Comparison of ENCODE assay signal across 24 cellular contexts in the genomic region with DNA sequence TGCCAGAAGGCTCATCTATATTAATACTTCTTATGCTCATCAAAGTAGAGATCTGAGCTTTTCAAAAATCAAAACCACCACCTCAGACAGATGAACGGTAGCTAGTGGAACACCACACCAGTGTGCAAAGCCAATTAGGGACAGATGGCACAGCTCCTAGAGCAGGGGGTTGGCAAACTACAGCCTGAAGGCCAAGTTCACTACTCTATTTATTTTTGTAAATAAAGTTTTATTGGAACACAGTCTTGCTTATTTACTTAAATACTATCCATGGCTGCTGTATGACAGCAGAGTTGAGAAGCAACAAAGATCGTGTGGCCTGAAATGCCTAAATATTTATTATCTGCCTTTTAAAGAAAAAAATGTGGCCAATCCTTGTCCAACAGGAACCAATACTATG. TPM values are rescaled to one million over a fixed set of nuclear protein-coding genes. Genes with fewer than 3 reads are reported as not detected.
DNase-seq lines count a peak whose midpoint lies in the region; ATAC-seq, FAIRE-seq and TF ChIP-seq lines count a peak whose summit lies in the region.
"Had no signal": no experiment of that assay in that cellular context is flagged by ENCODE, and none has a peak within 500 bp of the region (broad histone marks: within the 10 kb centered on the region; RNA-seq: fewer than 3 reads in every experiment).

No MANE protein-coding gene starts in this region.

- H3K36me3 ChIP-seq in HepG2 (replicated peaks in 1 of 2; ENCODE audit: control insufficient read depth in 1 of 2, insufficient read depth in 2 of 2, low read length in 2 of 2): peaks cover 31 to 59% of the 10 kb centered on the region in 2 experiments
- no peaks in the 10 kb centered on the region for H3K36me3 ChIP-seq in ovary
- peaks cover 8 to 67% (median 39%) of the 10 kb centered on the region in 4 donors for H3K36me3 ChIP-seq in upper lobe of left lung

- in situ Hi-C loops in HepG2 (cut with HindIII; ENCODE audit: extremely low pct_ligation_motif_present, low pct_unique_long_range_greater_than_20kb): no loop called here

- H3K27me3 ChIP-seq in HepG2 (ENCODE audit: control insufficient read depth in 1 of 2, insufficient read depth in 2 of 2, low read length in 2 of 2): no peaks in the 10 kb centered on the region
- no peaks in the 10 kb centered on the region for H3K27me3 ChIP-seq in ovary
- no peaks in the 10 kb centered on the region for H3K27me3 ChIP-seq in upper lobe of left lung
- H3K27me3 ChIP-seq: MG63 had no signal

- TF ChIP-seq EP300 in HepG2 (IDR thresholded peaks at IDR 0.05; ENCODE audit: low read depth in 2 of 2, low read length in 2 of 2) (no peak), HepG2 (CRISPR knock-in tag; IDR thresholded peaks at IDR 0.05; ENCODE audit: borderline replicate concordance) (no peak), ovary (IDR thresholded peaks at IDR 0.05) (no peak), upper lobe of left lung (IDR thresholded peaks at IDR 0.05) (no peak)

- H3K4me2 ChIP-seq in HepG2 (ENCODE audit: low read depth, low read length): no peak overlapping the region
- H3K4me2 ChIP-seq: SK-N-SH had no signal

- TF ChIP-seq POLR2A in HepG2 (IDR thresholded peaks at IDR 0.05; ENCODE audit: insufficient read depth in 1 of 2, low read depth in 2 of 2, low read length in 2 of 2) (no peak), ovary (IDR thresholded peaks at IDR 0.05) (no peak), upper lobe of left lung (IDR thresholded peaks at IDR 0.05) (no peak)

- WGBS in HepG2 (ENCODE audit: low lambda C conversion rate): 98% methylated on average over 2 of the region's 2 CpGs
- WGBS in ovary, 3 donors: 87 to 98% (median 94%) methylated on average over 2 of the region's 2 CpGs
- 96 to 97% methylated on average over 2 of the region's 2 CpGs for WGBS in upper lobe of left lung, 2 donors

- TF ChIP-seq RAD21 in HepG2 (CRISPR knock-in tag; IDR thresholded peaks at IDR 0.05): no peak

- DNase-seq in LNCaP clone FGC (ENCODE audit: low read depth) (peak; percentile 69), HepG2 (ENCODE audit: low spot score) (no peak), ovary (no peak), NCI-H2196 (lab: John Stamatoyannopoulos, UW; ENCODE audit: unreplicated experiment) (no peak), upper lobe of left lung (no peak)
- DNase-seq: CD8-positive, alpha-beta memory T cell; DMS153; DND-41; H7; KBM-7; MG63; NCI-H187 treated with DMSO at 0.1 percent for 48 hours; NCI-H2107; NCI-H2227 treated with DMSO at 0.1 percent for 48 hours; NCI-H510A; NCI-H748 treated with DMSO at 0.1 percent for 48 hours; NK-92 treated with Interleukin-12 subunit alpha and Interleukin-12 subunit beta, amount 100 ng/mL, for 24 hours; PC-3; SK-N-SH; SW 1271 had no signal

- H3K9me3 ChIP-seq in HepG2 (ENCODE audit: low read length) (no peaks in the 10 kb centered on the region), ovary (no peaks in the 10 kb centered on the region), upper lobe of left lung (no peaks in the 10 kb centered on the region)
- H3K9me3 ChIP-seq: MG63, SK-N-SH had no signal

- H3K27ac Mint-ChIP-seq in activated T-helper 17 cell treated with anti-CD3 and anti-CD28 coated beads, Interleukin-2, amount 50 U/mL, for 72 hours: peak overlapping the region; percentile 42
- H3K27ac Mint-ChIP-seq: T-helper 1 cell treated with Interleukin-12 subunit alpha and Interleukin-12 subunit beta and Interleukin-4 antibody, amounts not matched to agents 30 μg/mL and 1 μg/mL, for 36 hours had no signal

- no peaks in the 10 kb centered on the region for H3K27me3 Mint-ChIP-seq in activated T-helper 17 cell treated with anti-CD3 and anti-CD28 coated beads, Interleukin-2, amount 50 U/mL, for 72 hours
- H3K27me3 Mint-ChIP-seq: CD8-positive, alpha-beta memory T cell had no signal

- H3K9ac ChIP-seq in HepG2 (ENCODE audit: insufficient read depth, low read depth, low read length): no peak overlapping the region
- H3K9ac ChIP-seq: SK-N-SH had no signal

- H3K4me3 Mint-ChIP-seq in activated T-helper 17 cell treated with anti-CD3 and anti-CD28 coated beads, Interleukin-2, amount 50 U/mL, for 72 hours: no peak overlapping the region
- H3K4me3 Mint-ChIP-seq: CD8-positive, alpha-beta memory T cell; T-helper 1 cell treated with Interleukin-12 subunit alpha and Interleukin-12 subunit beta and Interleukin-4 antibody, amounts not matched to agents 30 μg/mL and 1 μg/mL, for 36 hours had no signal

- peak overlapping the region; percentile 2; the same call in 1 of the 2 replicates for H3K4me3 ChIP-seq in LNCaP clone FGC (ENCODE audit: low read depth, low read length)
- H3K4me3 ChIP-seq in HepG2 (replicated peaks in 1 of 3; ENCODE audit: insufficient read depth in 1 of 3, low read depth in 2 of 3, low read length in 3 of 3): no peak overlapping the region
- H3K4me3 ChIP-seq in ovary: no peak overlapping the region
- no peak overlapping the region for H3K4me3 ChIP-seq in upper lobe of left lung
- H3K4me3 ChIP-seq: MG63 had no signal

- peaks cover 54% of the 10 kb centered on the region for H3K36me3 Mint-ChIP-seq in activated T-helper 17 cell treated with anti-CD3 and anti-CD28 coated beads, Interleukin-2, amount 50 U/mL, for 72 hours (ENCODE audit: low read depth)

- TF ChIP-seq CTCF in C4-2B (conservative IDR thresholded peaks at IDR 0.05) (no peak), LNCaP clone FGC (IDR thresholded peaks at IDR 0.05; ENCODE audit: control insufficient read depth, extremely low read depth, insufficient read depth) (no peak), HepG2 (CRISPR knock-in tag; IDR thresholded peaks at IDR 0.05) (no peak), ovary (IDR thresholded peaks at IDR 0.05) (no peak), upper lobe of left lung (IDR thresholded peaks at IDR 0.05) (no peak)

- no peak for FAIRE-seq in HepG2 (lab: Jason Lieb, UNC)
- FAIRE-seq: GM19239 had no signal

- CTCF ChIA-PET in HepG2 (lab: Yijun Ruan, JAX; ENCODE audit: low intra/inter-chr PET ratio, low total read pairs): no interaction called here

- no peak overlapping the region for H2AFZ ChIP-seq in HepG2 (ENCODE audit: low read length)

- no TSS peak for BruUV-seq in HepG2 (replicated peaks; lab: Mats Ljungman, UMichigan)

- H3K4me1 Mint-ChIP-seq in activated T-helper 17 cell treated with anti-CD3 and anti-CD28 coated beads, Interleukin-2, amount 50 U/mL, for 72 hours: peaks cover 18% of the 10 kb centered on the region

- no peak for ATAC-seq in activated T-helper 17 cell treated with anti-CD3 and anti-CD28 coated beads, Interleukin-2, amount 50 U/mL, for 72 hours (replicated peaks)
- ATAC-seq in HepG2 (no peak), upper lobe of left lung (ENCODE audit: low FRiP score in 2 of 2) (no peak)
- ATAC-seq: PC-3 had no signal

- no peaks in the 10 kb centered on the region for H4K20me1 ChIP-seq in HepG2 (ENCODE audit: insufficient read depth, low read length)

- H3K27ac ChIP-seq in C4-2B (0 out of 2 replicates have a peak overlapping the region, but pooled peaks have one; percentile 32), HepG2 (ENCODE audit: extremely low read length, insufficient read depth, low read length) (no peak overlapping the region), ovary (no peak overlapping the region), upper lobe of left lung (no peak overlapping the region)

- H3K4me1 ChIP-seq in HepG2 (ENCODE audit: insufficient read depth, low read length) (peaks cover 11% of the 10 kb centered on the region), ovary (ENCODE audit: insufficient read depth) (peaks cover 9% of the 10 kb centered on the region), upper lobe of left lung (peaks cover 0 to 12% (median 3%) of the 10 kb centered on the region in 4 donors)

- no peaks in the 10 kb centered on the region for H3K9me3 Mint-ChIP-seq in activated T-helper 17 cell treated with anti-CD3 and anti-CD28 coated beads, Interleukin-2, amount 50 U/mL, for 72 hours
- H3K9me3 Mint-ChIP-seq: CD8-positive, alpha-beta memory T cell; T-helper 1 cell treated with Interleukin-12 subunit alpha and Interleukin-12 subunit beta and Interleukin-4 antibody, amounts not matched to agents 30 μg/mL and 1 μg/mL, for 36 hours had no signal

- intact Hi-C loops in HepG2 (cut with micrococcal nuclease; ENCODE audit: unreplicated experiment): no loop called here
- intact Hi-C loops in ovary (cut with DNase I): no loop called here

- H3K79me2 ChIP-seq in HepG2 (ENCODE audit: insufficient read depth, low read length): no peaks in the 10 kb centered on the region

- POLR2A ChIA-PET in HepG2 (lab: Yijun Ruan, JAX): no interaction called here

RNA-seq across cellular contexts. Expression of gene AMFR, which starts 56.8 kb away (rescaled TPM):
- 10 to 100 TPM; 37.5 to 39.7 TPM for total RNA-seq in activated T-helper 17 cell treated with anti-CD3 and anti-CD28 coated beads, Interleukin-2, amount 50 U/mL, for 72 hours
- total RNA-seq in HepG2 (2016; rRNA removed; fragmentation: Illumina TruSeq; extraction: Trizol): 80.0 and 108 TPM in 2 replicates
- total RNA-seq in HepG2 (2016; cell fraction: cytosol; rRNA removed; fragmentation: Illumina TruSeq; extraction: Trizol; ENCODE audit: low read depth): 55.3 and 57.1 TPM in 2 replicates
- 75.8 and 107 TPM in 2 replicates for total RNA-seq in HepG2 (2016; cell fraction: insoluble cytoplasmic fraction; rRNA removed; fragmentation: Illumina TruSeq; extraction: Trizol)
- total RNA-seq in HepG2 (2016; cell fraction: membrane; rRNA removed; fragmentation: Illumina TruSeq; extraction: Trizol): 115 and 121 TPM in 2 replicates
- 88.4 and 97.8 TPM in 2 replicates for total RNA-seq in HepG2 (2016; cell fraction: nucleus; rRNA removed; fragmentation: Illumina TruSeq; extraction: Trizol)
- 52.9 and 65.3 TPM in 2 replicates for polyA plus RNA-seq in HepG2 (2011; rRNA removed)
- 73.6 and 88.0 TPM in 2 replicates for polyA plus RNA-seq in HepG2 (2011; cell fraction: cytosol; rRNA removed)
- polyA plus RNA-seq in HepG2 (2011; cell fraction: nucleus; rRNA removed): 63.5 and 69.1 TPM in 2 replicates
- 68.8 and 77.0 TPM in 2 replicates for polyA plus RNA-seq in HepG2 (2012)
- 27.7 and 29.0 TPM in 2 replicates for polyA plus RNA-seq in HepG2 (2016; cell fraction: cytosol; fragmentation: Illumina TruSeq; extraction: Trizol; ENCODE audit: low read depth)
- polyA plus RNA-seq in HepG2 (2016; cell fraction: insoluble cytoplasmic fraction; fragmentation: Illumina TruSeq; extraction: Trizol; ENCODE audit: low read depth): 47.4 and 56.2 TPM in 2 replicates
- polyA plus RNA-seq in HepG2 (2016; cell fraction: membrane; fragmentation: Illumina TruSeq; extraction: Trizol; ENCODE audit: low read depth): 56.5 and 62.9 TPM in 2 replicates
- polyA plus RNA-seq in HepG2 (2016; cell fraction: nucleus; fragmentation: Illumina TruSeq; extraction: Trizol; ENCODE audit: insufficient read depth, low read depth): 75.6 and 79.3 TPM in 2 replicates
- 174 and 688 TPM in 2 replicates for polyA minus RNA-seq in HepG2 (2011; rRNA and poly(A)+ RNA removed; ENCODE audit: low replicate concordance)
- 186 and 219 TPM in 2 replicates for polyA minus RNA-seq in HepG2 (2011; cell fraction: cytosol; rRNA and poly(A)+ RNA removed)
- 164 and 181 TPM in 2 replicates for polyA minus RNA-seq in HepG2 (2011; cell fraction: nucleus; rRNA and poly(A)+ RNA removed)
- 100 to 1,000 TPM; 103 to 130 (median 116) TPM for total RNA-seq in ovary
- polyA plus RNA-seq in ovary: 10 to 100 TPM; 94.1 to 97.8 TPM
- total RNA-seq in upper lobe of left lung: 100 to 1,000 TPM in 3 of 6 donors, 10 to 100 TPM in 3; 67.1 to 344 (median 98.0) TPM
